In genomic region chr10:91164520-91165065, GRCh38 we compare ENCODE assay signal across 9 cellular contexts. TPM values are rescaled to one million over a fixed set of nuclear protein-coding genes. Genes with fewer than 3 reads are reported as not detected.
DNase-seq lines count a peak whose midpoint lies in the region; ATAC-seq, FAIRE-seq and TF ChIP-seq lines count a peak whose summit lies in the region.
"Had no signal": no experiment of that assay in that cellular context is flagged by ENCODE, and none has a peak within 500 bp of the region (broad histone marks: within the 10 kb centered on the region; RNA-seq: fewer than 3 reads in every experiment).

No MANE protein-coding gene starts in this region.

- no peak overlapping the region; a peak in 1 of 4 replicates for H3K9ac ChIP-seq in K562 (ENCODE audit: insufficient read depth in 1 of 2, low read depth in 2 of 2, low read length in 2 of 2)

- peaks cover 52% of the 10 kb centered on the region for H3K79me2 ChIP-seq in K562 (ENCODE audit: control insufficient read depth, insufficient read depth, low read length)

- 25% methylated on average over 7 of the region's 7 CpGs for WGBS in K562 (ENCODE audit: insufficient coverage, low coverage, missing lambda C conversion rate)

- TSS peak; percentile 35 for BruUV-seq in K562 (replicated peaks; lab: Mats Ljungman, UMichigan)

- no peak for ATAC-seq in activated T-cell treated with anti-CD3 and anti-CD28 coated beads, Interleukin-2, amount 50 U/mL, for 4 hours
- ATAC-seq in K562, result no peak

- peaks cover 5 to 16% of the 10 kb centered on the region in 2 experiments; a peak in 4 of 5 replicates for H3K4me1 ChIP-seq in K562 (replicated peaks in 1 of 2; ENCODE audit: control insufficient read depth in 2 of 2, insufficient read depth in 2 of 2, low read length in 2 of 2)
- peaks cover 0 to 35% (median 19%) of the 10 kb centered on the region in 4 donors for H3K4me1 ChIP-seq in tibial artery

- H3K27me3 Mint-ChIP-seq in activated T-cell treated with anti-CD3 and anti-CD28 coated beads, Interleukin-2, amount 50 U/mL, for 4 hours (ENCODE audit: low read depth), result no peaks in the 10 kb centered on the region

- CTCF ChIA-PET in K562 (lab: Yijun Ruan, JAX; ENCODE audit: low intra/inter-chr PET ratio), result no interaction called here

- TF ChIP-seq POLR2A in K562 (conservative IDR thresholded peaks at IDR 0.05), result no peak

- H3K4me3 ChIP-seq in K562, result peak overlapping the region; percentile 78; the same call in 1 of the 2 replicates
- peak overlapping the region; percentile 64 to 95 for H3K4me3 ChIP-seq in tibial artery

- no peak for TF ChIP-seq EP300 in K562 (IDR thresholded peaks at IDR 0.05; ENCODE audit: low read length)

- H3K4me3 Mint-ChIP-seq in activated T-cell treated with anti-CD3 and anti-CD28 coated beads, Interleukin-2, amount 50 U/mL, for 4 hours, result peak overlapping the region; percentile 91

- H3K36me3 Mint-ChIP-seq in activated T-cell treated with anti-CD3 and anti-CD28 coated beads, Interleukin-2, amount 50 U/mL, for 4 hours (ENCODE audit: insufficient read depth), result peaks cover 12% of the 10 kb centered on the region

- intact Hi-C loops in K562 (cut with micrococcal nuclease), result loop anchor here (5.0 kb wide), 3 partner anchors 58 to 83 kb away; partner anchors contain the start of gene PCGF5
- intact Hi-C loops in tibial artery (cut with DNase I; ENCODE audit: low total_unique reads), result loop anchor here (10.0 kb wide), 2 partner anchors 60 to 120 kb away; partner anchors contain the start of gene PCGF5

- no peaks in the 10 kb centered on the region for H3K36me3 ChIP-seq in K562 (ENCODE audit: control insufficient read depth, insufficient read depth, low read length)
- no peaks in the 10 kb centered on the region for H3K36me3 ChIP-seq in tibial artery

- H4K20me1 ChIP-seq in K562 (replicated peaks; ENCODE audit: control insufficient read depth, insufficient read depth, low read length), result peaks cover 7% of the 10 kb centered on the region

- TF ChIP-seq CTCF in K562 (IDR thresholded peaks at IDR 0.05 in 2 of 3, conservative IDR thresholded peaks at IDR 0.05 in 1 of 3; ENCODE audit: insufficient read depth in 2 of 3, low read depth in 1 of 3, low read length in 3 of 3) (no peak), tibial artery (IDR thresholded peaks at IDR 0.05) (no peak)

- DNase-seq in activated T-cell treated with anti-CD3 and anti-CD28 coated beads, Interleukin-2, amount 50 U/mL, for 4 hours, result no peak
- DNase-seq in activated T-cell treated with anti-CD3 and anti-CD28 coated beads for 4 hours (no peak), K562 (ENCODE audit: extremely low read depth in 1 of 4, low spot score in 3 of 4) (peak in 2 of 4 experiments; percentile 5 to 15), medulla oblongata (ENCODE audit: extremely low spot score) (peak; percentile 14), tibial artery (no peak), NCI-H2081 (lab: John Stamatoyannopoulos, UW) (no peak), D341Med (ENCODE audit: low spot score) (no peak), KBM-7 (no peak)
- DNase-seq: NCI-H524 treated with DMSO at 0.1 percent for 48 hours had no signal

- no peak for FAIRE-seq in K562 (lab: Jason Lieb, UNC)

- H3K4me1 Mint-ChIP-seq in activated T-cell treated with anti-CD3 and anti-CD28 coated beads, Interleukin-2, amount 50 U/mL, for 4 hours (ENCODE audit: low read depth), result peaks cover 45% of the 10 kb centered on the region

- H3K27me3 ChIP-seq in K562 (ENCODE audit: control insufficient read depth in 2 of 2, insufficient read depth in 2 of 2, low read length in 2 of 2) (no peaks in the 10 kb centered on the region), tibial artery (no peaks in the 10 kb centered on the region)

- peaks cover 11% of the 10 kb centered on the region for H3K9me3 Mint-ChIP-seq in activated T-cell treated with anti-CD3 and anti-CD28 coated beads, Interleukin-2, amount 50 U/mL, for 4 hours

- no peaks in the 10 kb centered on the region for H3K9me1 ChIP-seq in K562 (ENCODE audit: control insufficient read depth, insufficient read depth, low read length)

- POLR2A ChIA-PET in K562 (lab: Yijun Ruan, JAX), result interaction anchor here (0.5 kb wide), 1 partner anchor 60 kb away, joined by 3 read pairs; no protein-coding TSS in a partner anchor

- H3K9me3 ChIP-seq in K562 (replicated peaks; ENCODE audit: control insufficient read depth, insufficient read depth, low read depth, low read length) (no peaks in the 10 kb centered on the region), tibial artery (no peaks in the 10 kb centered on the region)

- no peak overlapping the region for H3K27ac ChIP-seq in K562 (ENCODE audit: extremely low read depth, low read depth, low read length)
- H3K27ac ChIP-seq in tibial artery, result peak overlapping the region; percentile 92 to 100

- in situ Hi-C loops in K562 (cut with MboI) (no loop called here), KBM-7 (cut with MboI; ENCODE audit: low pct_unique_long_range_greater_than_20kb, low sequenced_read_pairs) (no loop called here)

- TF ChIP-seq RAD21 in K562 (CRISPR knock-in tag; conservative IDR thresholded peaks at IDR 0.05 in 1 of 2, IDR thresholded peaks at IDR 0.05 in 1 of 2), result no peak

- 0 out of 2 replicates have a peak overlapping the region, but pooled peaks have one; percentile 14 for H2AFZ ChIP-seq in K562 (ENCODE audit: low read depth, low read length)

- H3K4me2 ChIP-seq in K562 (ENCODE audit: insufficient read depth, low read length), result peak overlapping the region; percentile 67; the same call in 1 of the 2 replicates

RNA-seq across cellular contexts. Expression of gene PCGF5, which starts 55.9 kb away (rescaled TPM):
- 10 to 100 TPM; 38.5 to 43.5 (median 38.8) TPM for total RNA-seq in activated T-cell treated with anti-CD3 and anti-CD28 coated beads, Interleukin-2, amount 50 U/mL, for 4 hours
- 8.4 and 24.4 TPM in 2 replicates for total RNA-seq in K562 (2011; cell fraction: chromatin; rRNA removed; ENCODE audit: low replicate concordance)
- total RNA-seq in K562 (2011; cell fraction: nucleolus; rRNA removed), result 5.3 and 6.6 TPM in 2 replicates
- 19.5 and 45.4 TPM in 2 replicates for total RNA-seq in K562 (2011; cell fraction: nucleoplasm; rRNA removed)
- total RNA-seq in K562 (2014; rRNA removed) (10.9 and 19.9 TPM in 2 replicates), K562 (2014; rRNA removed; fragmentation: Illumina TruSeq; extraction: Trizol) (27.0 and 30.1 TPM in 2 replicates), K562 (2015; rRNA removed; fragmentation: Illumina TruSeq; extraction: Trizol) (22.7 and 26.4 TPM in 2 replicates), K562 (2021) (20.3 and 20.8 TPM in 2 replicates)
- polyA plus RNA-seq in K562 (2011; rRNA removed) (30.2 and 35.5 TPM in 2 replicates), K562 (2014; fragmentation: Illumina TruSeq; extraction: Trizol) (32.9 and 40.0 TPM in 2 replicates), K562 (2014; fragmentation: Nextera tagmentation; extraction: Ambion mirVana) (10 to 100 TPM; 11.7 TPM), K562 (2014; rRNA removed) (18.3 and 26.5 TPM in 2 replicates)
- polyA plus RNA-seq in K562 (2011; cell fraction: cytosol; rRNA removed), result 17.8 and 34.1 TPM in 2 replicates
- 12.1 and 18.7 TPM in 2 replicates for polyA plus RNA-seq in K562 (2011; cell fraction: nucleus; rRNA removed)
- polyA plus RNA-seq in K562 (2012), result 19.1 and 24.3 TPM in 2 replicates
- polyA minus RNA-seq in K562 (2011; rRNA and poly(A)+ RNA removed), result 41.2 and 46.4 TPM in 2 replicates
- 11.7 and 15.4 TPM in 2 replicates for polyA minus RNA-seq in K562 (2011; cell fraction: cytosol; rRNA and poly(A)+ RNA removed)
- polyA minus RNA-seq in K562 (2011; cell fraction: nucleus; rRNA and poly(A)+ RNA removed), result 19.0 and 33.8 TPM in 2 replicates
